Comparison of ENCODE assay signal across 1 cellular context in genomic region chr10:114691442-114691941, GRCh38.
TF ChIP-seq lines count a peak whose summit lies in the region.

No MANE protein-coding gene starts in this region.

TF ChIP-seq in A549, 52 proteins besides CTCF, POLR2A, EP300 and RAD21 (continued from another document):
- TF ChIP-seq E2F6 (IDR thresholded peaks at IDR 0.05; ENCODE audit: borderline replicate concordance, low read depth), result no peak
- TF ChIP-seq TP53 (CRISPR knock-in tag; IDR thresholded peaks at IDR 0.05), result no peak
- TF ChIP-seq REST (IDR thresholded peaks at IDR 0.05), result no peak
- no peak for TF ChIP-seq PHF8 (IDR thresholded peaks at IDR 0.05; ENCODE audit: borderline replicate concordance, low read depth)
